Comparison of ENCODE assay signal across 8 cellular contexts in genomic region chr2:71466301-71467179, GRCh38. TPM values are rescaled to one million over a fixed set of nuclear protein-coding genes. Genes with fewer than 3 reads are reported as not detected.
DNase-seq lines count a peak whose midpoint lies in the region; TF ChIP-seq lines count a peak whose summit lies in the region.

No MANE protein-coding gene starts in this region.

- H3K36me3 Mint-ChIP-seq in endodermal cell (ENCODE audit: low read depth), result no peaks in the 10 kb centered on the region

- no peak overlapping the region for H3K27ac ChIP-seq in endodermal cell (ENCODE audit: low read depth, low read length)
- H3K27ac ChIP-seq in uterus, result peak overlapping the region in 1 of 2 donors; percentile 33

- H3K4me3 ChIP-seq in endodermal cell (ENCODE audit: low read length) (peak overlapping the region; percentile 82), mononuclear cell (ENCODE audit: low read length) (peak overlapping the region; percentile 61), uterus (peak overlapping the region; percentile 36 to 47)

- H3K4me1 ChIP-seq in endodermal cell (ENCODE audit: control insufficient read depth, insufficient read depth, low read length) (no peaks in the 10 kb centered on the region), mononuclear cell (ENCODE audit: insufficient read depth, low read length) (peaks cover 54% of the 10 kb centered on the region), uterus (no peaks in the 10 kb centered on the region)

- H3K9me3 ChIP-seq in endodermal cell (ENCODE audit: control insufficient read depth, low read length), result no peaks in the 10 kb centered on the region
- H3K9me3 ChIP-seq in mononuclear cell (ENCODE audit: low read depth, low read length), result no peaks in the 10 kb centered on the region
- no peaks in the 10 kb centered on the region for H3K9me3 ChIP-seq in uterus

- H3K4me3 Mint-ChIP-seq in endodermal cell, result no peak overlapping the region

- peak; percentile 64 for DNase-seq in activated CD8-positive, alpha-beta memory T cell treated with anti-CD3 and anti-CD28 coated beads for 24 hours
- no peak for DNase-seq in activated CD8-positive, alpha-beta memory T cell treated with anti-CD3 and anti-CD28 coated beads, Interleukin-2, amount 50 U/mL, for 4 hours
- peak; percentile 22 for DNase-seq in RKO (ENCODE audit: low spot score)
- peak; percentile 84 for DNase-seq in endodermal cell
- no peak for DNase-seq in uterus
- DNase-seq in NCI-H774 (lab: John Stamatoyannopoulos, UW), result no peak
- DNase-seq in posterior vena cava (ENCODE audit: low spot score), result no peak

- peaks cover 6% of the 10 kb centered on the region for H3K4me1 Mint-ChIP-seq in endodermal cell

- 1 to 2% methylated on average over 22 to 78 of the region's 78 CpGs for WGBS in endodermal cell (ENCODE audit: insufficient coverage in 1 of 2, insufficient read length in 1 of 2), 2 experiments

- H3K9me3 Mint-ChIP-seq in endodermal cell, result no peaks in the 10 kb centered on the region

- H3K27me3 ChIP-seq in endodermal cell (ENCODE audit: control insufficient read depth, insufficient read depth, low read length, poor library complexity, severe bottlenecking) (peaks cover 67% of the 10 kb centered on the region), mononuclear cell (ENCODE audit: insufficient read depth, low read length) (peaks cover 27% of the 10 kb centered on the region), uterus (no peaks in the 10 kb centered on the region)

- no peak for TF ChIP-seq CTCF in endodermal cell (conservative IDR thresholded peaks at IDR 0.05)
- TF ChIP-seq CTCF in uterus (IDR thresholded peaks at IDR 0.05), result no peak

- no peak overlapping the region for H3K9ac ChIP-seq in endodermal cell (ENCODE audit: extremely low read depth, low read length, poor library complexity, severe bottlenecking)

- H3K36me3 ChIP-seq in endodermal cell (ENCODE audit: control insufficient read depth, insufficient read depth, low read length) (no peaks in the 10 kb centered on the region), uterus (no peaks in the 10 kb centered on the region)

- H3K27me3 Mint-ChIP-seq in endodermal cell (ENCODE audit: insufficient read depth), result peaks cover 38% of the 10 kb centered on the region

- TF ChIP-seq POLR2A in uterus (IDR thresholded peaks at IDR 0.05), result no peak

- no peak overlapping the region for H3K27ac Mint-ChIP-seq in endodermal cell

- intact Hi-C loops in uterus (cut with DNase I; ENCODE audit: low total_unique reads) (no loop called here), posterior vena cava (cut with DNase I) (loop anchor here in 1 of 2 donors (5.0 kb wide), 1 partner anchor 41 kb away; no protein-coding TSS in a partner anchor)

RNA-seq across cellular contexts. Expression of gene DYSF, which starts 13.2 kb away (rescaled TPM):
- total RNA-seq in endodermal cell (1 to 10 TPM; 1.4 to 3.1 TPM), mononuclear cell (13.3 TPM), uterus (10 to 100 TPM in 3 of 4 donors, 1 to 10 TPM in 1; 2.6 to 20.7 (median 12.7) TPM), posterior vena cava (10 to 100 TPM; 42.1 to 46.8 TPM)
- 1.5 TPM for polyA plus RNA-seq in endodermal cell (2013, experiment 1 of 2)
- polyA plus RNA-seq in endodermal cell (2013, experiment 2 of 2), result 1.2 TPM

Comparison
In these comparisons a context has a peak if more than half of its experiments do, and no peak if none do; other contexts are left out.
1. DNase-seq: peak in activated CD8-positive, alpha-beta memory T cell treated with anti-CD3 and anti-CD28 coated beads for 24 hours (single experiment), RKO (single experiment) and endodermal cell (single experiment); none in activated CD8-positive, alpha-beta memory T cell treated with anti-CD3 and anti-CD28 coated beads, Interleukin-2, amount 50 U/mL, for 4 hours (single experiment), uterus (0 of 2), NCI-H774 (single experiment) and posterior vena cava (single experiment).
2. Peak in every context shown above with its lines, with median percentiles within 50 percentile points of each other: H3K4me3 ChIP-seq.